In the genomic region with DNA sequence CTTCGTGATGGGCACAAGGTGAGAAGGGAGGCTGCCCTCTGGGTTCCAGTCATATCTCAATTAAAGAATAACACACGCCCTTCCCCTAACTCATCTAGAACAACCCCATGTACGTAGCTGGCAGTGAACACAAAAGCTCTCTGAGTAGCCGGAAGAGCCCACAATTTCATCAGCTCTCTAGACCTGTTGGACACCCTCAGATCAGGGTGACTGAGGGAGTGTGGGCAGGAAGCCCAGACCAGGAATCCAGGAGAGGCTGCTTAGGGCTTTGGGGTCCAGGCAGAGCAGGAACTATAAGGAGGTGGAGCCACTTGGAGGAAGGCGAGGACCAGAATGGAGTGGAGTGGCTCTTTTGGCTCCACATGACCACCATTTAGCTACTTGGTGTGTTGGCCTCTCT, we compare ENCODE assay signal across 30 cellular contexts.
DNase-seq lines count a peak whose midpoint lies in the region; ATAC-seq and TF ChIP-seq lines count a peak whose summit lies in the region.
"Had no signal": no experiment of that assay in that cellular context is flagged by ENCODE, and none has a peak within 500 bp of the region (broad histone marks: within the 10 kb centered on the region; RNA-seq: fewer than 3 reads in every experiment).

No MANE protein-coding gene starts in this region.

- H3K36me3 ChIP-seq in HEK293 (ENCODE audit: control insufficient read depth in 2 of 2, insufficient read depth in 1 of 2, low read length in 2 of 2) (no peaks in the 10 kb centered on the region), mucosa of descending colon (ENCODE audit: low read depth) (no peaks in the 10 kb centered on the region), HAP-1 (replicated peaks) (no peaks in the 10 kb centered on the region), testis (ENCODE audit: low read depth, missing control alignments) (no peaks in the 10 kb centered on the region)
- H3K36me3 ChIP-seq: BLaER1, esophagus squamous epithelium, lower lobe of right lung, pancreas, WERI-Rb-1 had no signal

- POLR2A ChIA-PET in HEK293 (lab: Yijun Ruan, JAX) (no interaction called here), WTC11 (lab: Charles Lee) (no interaction called here)
- POLR2A ChIA-PET in activated CD4-positive, alpha-beta T cell treated with anti-CD3 and anti-CD28 coated beads, Interleukin-2, amount 10 ng/mL, durations not matched to agents 7 days and 5 days (lab: Charles Lee), result no interaction called here

- no peak overlapping the region for H3K4me3 Mint-ChIP-seq in WTC11
- no peak overlapping the region for H3K4me3 Mint-ChIP-seq in activated CD4-positive, alpha-beta T cell treated with anti-CD3 and anti-CD28 coated beads, Interleukin-2, amount 10 ng/mL, durations not matched to agents 7 days and 5 days
- H3K4me3 Mint-ChIP-seq: activated naive CD4-positive, alpha-beta T cell treated with anti-CD3 and anti-CD28 coated beads, Interleukin-2, amount 50 U/mL, for 24 hours; brain; naive thymus-derived CD8-positive, alpha-beta T cell; stimulated activated memory B cell treated with anti-CD40 and anti-IgM and Interleukin-4, amounts not matched to agents 10 μg/mL and 1 μg/mL and 100 μg/mL, for 72 hours had no signal

- 85 to 95% methylated on average over 5 of the region's 5 CpGs for WGBS in testis, 2 donors

- H3K27me3 Mint-ChIP-seq in WTC11 (ENCODE audit: low read depth), result no peaks in the 10 kb centered on the region
- no peaks in the 10 kb centered on the region for H3K27me3 Mint-ChIP-seq in activated CD4-positive, alpha-beta T cell treated with anti-CD3 and anti-CD28 coated beads, Interleukin-2, amount 10 ng/mL, durations not matched to agents 7 days and 5 days
- H3K27me3 Mint-ChIP-seq: activated naive CD4-positive, alpha-beta T cell treated with anti-CD3 and anti-CD28 coated beads, Interleukin-2, amount 50 U/mL, for 24 hours; naive thymus-derived CD8-positive, alpha-beta T cell; stimulated activated memory B cell treated with anti-CD40 and anti-IgM and Interleukin-4, amounts not matched to agents 10 μg/mL and 1 μg/mL and 100 μg/mL, for 72 hours had no signal

- H3K9me3 Mint-ChIP-seq in WTC11, result peaks cover 3% of the 10 kb centered on the region; the same call in 1 of the 2 replicates
- H3K9me3 Mint-ChIP-seq in activated CD4-positive, alpha-beta T cell treated with anti-CD3 and anti-CD28 coated beads, Interleukin-2, amount 10 ng/mL, durations not matched to agents 7 days and 5 days, result no peaks in the 10 kb centered on the region
- H3K9me3 Mint-ChIP-seq: activated naive CD4-positive, alpha-beta T cell treated with anti-CD3 and anti-CD28 coated beads, Interleukin-2, amount 50 U/mL, for 24 hours; brain; naive thymus-derived CD8-positive, alpha-beta T cell; stimulated activated memory B cell treated with anti-CD40 and anti-IgM and Interleukin-4, amounts not matched to agents 10 μg/mL and 1 μg/mL and 100 μg/mL, for 72 hours had no signal

- H3K4me3 ChIP-seq in HEK293 (ENCODE audit: low read depth, low read length), result no peak overlapping the region
- H3K4me3 ChIP-seq in mucosa of descending colon, result no peak overlapping the region
- H3K4me3 ChIP-seq in HAP-1, result no peak overlapping the region
- no peak overlapping the region for H3K4me3 ChIP-seq in testis
- H3K4me3 ChIP-seq: BLaER1, esophagus squamous epithelium, heart left ventricle, lower lobe of right lung, pancreas had no signal

- H3K27me3 ChIP-seq in HAP-1 (ENCODE audit: low read depth) (no peaks in the 10 kb centered on the region), testis (no peaks in the 10 kb centered on the region)
- H3K27me3 ChIP-seq: BLaER1, esophagus squamous epithelium, heart left ventricle, pancreas had no signal

- CTCF ChIA-PET in HEK293 (lab: Yijun Ruan, JAX) (no interaction called here), WTC11 (lab: Charles Lee) (interaction anchor here (1.3 kb wide), 1 partner anchor 147 kb away, joined by 3 read pairs; no protein-coding TSS in a partner anchor)
- CTCF ChIA-PET in activated CD4-positive, alpha-beta T cell treated with anti-CD3 and anti-CD28 coated beads, Interleukin-2, amount 10 ng/mL, durations not matched to agents 7 days and 5 days (lab: Charles Lee), result interaction anchor here (0.5 to 1.3 kb wide), 2 partner anchors 17 to 33 kb away, joined by 3 read pairs; no protein-coding TSS in a partner anchor

- intact Hi-C loops in mucosa of descending colon (cut with DNase I, micrococcal nuclease), result no loop called here
- intact Hi-C loops in testis (cut with DNase I; ENCODE audit: low total_unique reads), result no loop called here

- H3K4me1 ChIP-seq in HEK293 (ENCODE audit: control insufficient read depth, insufficient read depth, low read length) (no peaks in the 10 kb centered on the region), mucosa of descending colon (ENCODE audit: low read depth) (peaks cover 9% of the 10 kb centered on the region), HAP-1 (no peaks in the 10 kb centered on the region), testis (no peaks in the 10 kb centered on the region)
- H3K4me1 ChIP-seq: esophagus squamous epithelium, pancreas had no signal

- H3K9me3 ChIP-seq in HEK293 (ENCODE audit: control insufficient read depth, insufficient read depth, low read depth, low read length), result no peaks in the 10 kb centered on the region
- H3K9me3 ChIP-seq in mucosa of descending colon, result no peaks in the 10 kb centered on the region
- H3K9me3 ChIP-seq in HAP-1, result no peaks in the 10 kb centered on the region
- H3K9me3 ChIP-seq in testis, result no peaks in the 10 kb centered on the region
- H3K9me3 ChIP-seq: BLaER1, esophagus squamous epithelium, heart left ventricle, lower lobe of right lung, pancreas had no signal

- H3K27ac ChIP-seq in HEK293 (ENCODE audit: extremely low read depth, low read depth, low read length) (no peak overlapping the region), testis (no peak overlapping the region)
- H3K27ac ChIP-seq: BLaER1, esophagus squamous epithelium, heart left ventricle, lower lobe of right lung, pancreas, WERI-Rb-1 had no signal

- TF ChIP-seq POLR2A in testis (IDR thresholded peaks at IDR 0.05), result no peak

- ATAC-seq in GM18907 (IDR thresholded peaks at IDR 0.05; ENCODE audit: unreplicated experiment), result peak; percentile 24
- ATAC-seq in WTC11, result no peak
- ATAC-seq in mucosa of descending colon, result peak; percentile 33
- ATAC-seq: naive thymus-derived CD8-positive, alpha-beta T cell; stimulated activated memory B cell treated with anti-CD40 and anti-IgM and Interleukin-4, amounts not matched to agents 10 μg/mL and 1 μg/mL and 100 μg/mL, for 72 hours had no signal

- TF ChIP-seq CTCF in HEK293 (tag by site-specific recombination; IDR thresholded peaks at IDR 0.05) (no peak), WTC11 (IDR thresholded peaks at IDR 0.05) (no peak), mucosa of descending colon (IDR thresholded peaks at IDR 0.05) (no peak), testis (IDR thresholded peaks at IDR 0.05) (no peak)

- H3K27ac Mint-ChIP-seq in WTC11, result 0 out of 2 replicates have a peak overlapping the region, but pooled peaks have one; percentile 17
- no peak overlapping the region for H3K27ac Mint-ChIP-seq in activated CD4-positive, alpha-beta T cell treated with anti-CD3 and anti-CD28 coated beads, Interleukin-2, amount 10 ng/mL, durations not matched to agents 7 days and 5 days
- H3K27ac Mint-ChIP-seq: activated naive CD4-positive, alpha-beta T cell treated with anti-CD3 and anti-CD28 coated beads, Interleukin-2, amount 50 U/mL, for 24 hours; brain; naive thymus-derived CD8-positive, alpha-beta T cell had no signal

- DNase-seq in WTC11 (ENCODE audit: low spot score) (no peak), mucosa of descending colon (no peak), HAP-1 (ENCODE audit: low spot score in 2 of 2) (no peak), DMS79 (lab: John Stamatoyannopoulos, UW) (no peak), testis (no peak)
- DNase-seq in activated CD4-positive, alpha-beta T cell treated with anti-CD3 and anti-CD28 coated beads, Interleukin-2, amount 10 ng/mL, durations not matched to agents 7 days and 5 days, result no peak
- DNase-seq: activated CD4-positive, alpha-beta T cell treated with anti-CD3 and anti-CD28 coated beads for 48 hours; amniotic stem cell; cerebellar nuclear complex; DMS53; esophagus squamous epithelium; foreskin melanocyte; HCEC 1CT; heart left ventricle; lower lobe of right lung; naive thymus-derived CD8-positive, alpha-beta T cell; NCI-H1048; NCI-H1694; NCI-H446 treated with DMSO at 0.1 percent for 48 hours; NCI-H82; SIG-M5; trophoblast cell; WERI-Rb-1 had no signal

- in situ Hi-C loops in HAP-1 (cut with MboI; ENCODE audit: low sequenced_read_pairs), result no loop called here

- H3K4me1 Mint-ChIP-seq in WTC11, result peaks cover 15% of the 10 kb centered on the region
- H3K4me1 Mint-ChIP-seq in activated CD4-positive, alpha-beta T cell treated with anti-CD3 and anti-CD28 coated beads, Interleukin-2, amount 10 ng/mL, durations not matched to agents 7 days and 5 days, result no peaks in the 10 kb centered on the region
- H3K4me1 Mint-ChIP-seq: activated naive CD4-positive, alpha-beta T cell treated with anti-CD3 and anti-CD28 coated beads, Interleukin-2, amount 50 U/mL, for 24 hours had no signal

- no peaks in the 10 kb centered on the region for H3K36me3 Mint-ChIP-seq in WTC11
- H3K36me3 Mint-ChIP-seq in activated CD4-positive, alpha-beta T cell treated with anti-CD3 and anti-CD28 coated beads, Interleukin-2, amount 10 ng/mL, durations not matched to agents 7 days and 5 days (ENCODE audit: low read depth), result peaks cover 1% of the 10 kb centered on the region
- H3K36me3 Mint-ChIP-seq: brain had no signal

TF ChIP-seq in HEK293, 187 proteins besides CTCF, POLR2A, EP300 and RAD21 (continues in another document):
- TF ChIP-seq BCL11B (tag by site-specific recombination; IDR thresholded peaks at IDR 0.05; ENCODE audit: low read depth) (no peak), SCRT2 (tag by site-specific recombination; IDR thresholded peaks at IDR 0.05) (peak; percentile 74; the same call in 1 of the 2 replicates)

TF ChIP-seq in WTC11, 78 proteins besides CTCF, POLR2A, EP300 and RAD21 (continues in another document):
- TF ChIP-seq ESRRA (CRISPR knock-in tag; IDR thresholded peaks at IDR 0.05; ENCODE audit: borderline replicate concordance) (no peak), RELA (CRISPR knock-in tag; IDR thresholded peaks at IDR 0.05; ENCODE audit: borderline replicate concordance) (no peak), ATF1 (CRISPR knock-in tag; IDR thresholded peaks at IDR 0.05) (no peak), HMGA2 (CRISPR knock-in tag; IDR thresholded peaks at IDR 0.05) (no peak)
